Comparison of ENCODE assay signal across 8 cellular contexts in genomic region chr17:38676706-38677504, GRCh38. TPM values are rescaled to one million over a fixed set of nuclear protein-coding genes. Genes with fewer than 3 reads are reported as not detected.
DNase-seq lines count a peak whose midpoint lies in the region; ATAC-seq and TF ChIP-seq lines count a peak whose summit lies in the region.

No MANE protein-coding gene starts in this region.

- CTCF ChIA-PET in PC-3 (lab: Charles Lee), result no interaction called here

- no peak overlapping the region for H3K9ac ChIP-seq in PC-3 (ENCODE audit: low read length)

- no peaks in the 10 kb centered on the region for H3K9me3 Mint-ChIP-seq in activated T-cell treated with anti-CD3 and anti-CD28 coated beads, Interleukin-2, amount 50 U/mL, for 24 hours
- H3K9me3 Mint-ChIP-seq in natural killer cell, result no peaks in the 10 kb centered on the region

- no TSS peak for BruUV-seq in PC-3 (replicated peaks; lab: Mats Ljungman, UMichigan)

- peaks cover 40% of the 10 kb centered on the region for H3K4me1 Mint-ChIP-seq in activated T-cell treated with anti-CD3 and anti-CD28 coated beads, Interleukin-2, amount 50 U/mL, for 24 hours (ENCODE audit: low read depth)
- H3K4me1 Mint-ChIP-seq in natural killer cell, result peaks cover 11 to 21% of the 10 kb centered on the region in 2 donors

- H3K4me1 ChIP-seq in PC-3 (ENCODE audit: insufficient read depth, low read length), result peaks cover 12% of the 10 kb centered on the region; the same call in 1 of the 2 replicates
- H3K4me1 ChIP-seq in esophagus squamous epithelium, result peaks cover 15 to 52% (median 26%) of the 10 kb centered on the region in 3 donors

- H3K4me3 ChIP-seq in PC-3 (ENCODE audit: low read length), result no peak overlapping the region
- H3K4me3 ChIP-seq in esophagus squamous epithelium, result no peak overlapping the region

- H3K27ac ChIP-seq in PC-3 (ENCODE audit: low read length) (no peak overlapping the region), esophagus squamous epithelium (no peak overlapping the region)

- no peaks in the 10 kb centered on the region for H4K20me1 ChIP-seq in PC-3 (ENCODE audit: low read length)

- peak; percentile 66 for ATAC-seq in PC-3
- ATAC-seq in natural killer cell, result peak; percentile 63 to 80 (median 75)
- no peak for ATAC-seq in HG02981 (IDR thresholded peaks at IDR 0.05; ENCODE audit: unreplicated experiment)

- TF ChIP-seq POLR2A in esophagus squamous epithelium (IDR thresholded peaks at IDR 0.05), result no peak

- no peaks in the 10 kb centered on the region for H3K79me2 ChIP-seq in PC-3 (ENCODE audit: low read length)

- H3K36me3 ChIP-seq in PC-3 (ENCODE audit: low read depth, low read length), result no peaks in the 10 kb centered on the region
- H3K36me3 ChIP-seq in esophagus squamous epithelium, result no peaks in the 10 kb centered on the region

- POLR2A ChIA-PET in PC-3 (lab: Charles Lee; ENCODE audit: unreplicated experiment), result no interaction called here

- H3K27me3 ChIP-seq in PC-3 (ENCODE audit: low read length), result no peaks in the 10 kb centered on the region
- H3K27me3 ChIP-seq in esophagus squamous epithelium, result peaks cover 0 to 43% (median 10%) of the 10 kb centered on the region in 4 donors

- H3F3A ChIP-seq in PC-3 (ENCODE audit: low read length, unreplicated experiment), result no peaks in the 10 kb centered on the region

- peak; percentile 40 for DNase-seq in GM04503 (ENCODE audit: low read depth)
- peak; percentile 84 to 86 for DNase-seq in Kasumi-1 (lab: John Stamatoyannopoulos, UW)
- DNase-seq in PC-3, result peak; percentile 81
- peak; percentile 91 for DNase-seq in activated T-cell treated with anti-CD3 and anti-CD28 coated beads, Interleukin-2, amount 50 U/mL, for 24 hours
- peak; percentile 32 for DNase-seq in esophagus squamous epithelium (lab: John Stamatoyannopoulos, UW)
- peak; percentile 77 for DNase-seq in natural killer cell
- DNase-seq in stimulated activated CD8-positive, alpha-beta memory T cell treated with anti-CD3 and anti-CD28 coated beads, Interleukin-7, amount 100 ng/mL, for 48 hours (ENCODE audit: extremely low read depth in 1 of 2, low read depth in 1 of 2), result peak; percentile 58 to 74

- peak overlapping the region; percentile 51; the same call in 1 of the 2 replicates for H3K4me2 ChIP-seq in PC-3 (ENCODE audit: low read length)

- H2AFZ ChIP-seq in PC-3 (ENCODE audit: low read length), result peak overlapping the region; percentile 79

- peaks cover under 1% of the 10 kb centered on the region for H3K27me3 Mint-ChIP-seq in activated T-cell treated with anti-CD3 and anti-CD28 coated beads, Interleukin-2, amount 50 U/mL, for 24 hours
- H3K27me3 Mint-ChIP-seq in natural killer cell (ENCODE audit: low read depth in 2 of 2), result peaks cover 3 to 12% of the 10 kb centered on the region in 2 donors

- H3K9me3 ChIP-seq in PC-3 (ENCODE audit: low read length) (no peaks in the 10 kb centered on the region), esophagus squamous epithelium (no peaks in the 10 kb centered on the region)

- peak overlapping the region; percentile 84 for H3K27ac Mint-ChIP-seq in activated T-cell treated with anti-CD3 and anti-CD28 coated beads, Interleukin-2, amount 50 U/mL, for 24 hours
- no peak overlapping the region for H3K27ac Mint-ChIP-seq in natural killer cell

- TF ChIP-seq CTCF in PC-3 (conservative IDR thresholded peaks at IDR 0.05; ENCODE audit: low read depth, low read length), result peak; percentile 80
- TF ChIP-seq CTCF in esophagus squamous epithelium (IDR thresholded peaks at IDR 0.05), result peak; percentile 91 to 99 (median 96)
- TF ChIP-seq CTCF in natural killer cell (IDR thresholded peaks at IDR 0.05), result peak; percentile 95

- H3K9me2 ChIP-seq in PC-3 (replicated peaks; ENCODE audit: low read length), result no peaks in the 10 kb centered on the region

- WGBS in esophagus squamous epithelium, 2 donors, result 0 to 14% methylated on average over 2 to 3 of the region's 9 CpGs

- peak overlapping the region; percentile 26 for H3K4me3 Mint-ChIP-seq in activated T-cell treated with anti-CD3 and anti-CD28 coated beads, Interleukin-2, amount 50 U/mL, for 24 hours
- peak overlapping the region; percentile 40 for H3K4me3 Mint-ChIP-seq in natural killer cell

- intact Hi-C loops in PC-3 (cut with micrococcal nuclease), result loop anchor here (2.0 kb wide), 1 partner anchor 58 kb away; no protein-coding TSS in a partner anchor
- intact Hi-C loops in esophagus squamous epithelium (cut with DNase I), result loop anchor here (2.0 kb wide), 1 partner anchor 58 kb away; no protein-coding TSS in a partner anchor
- intact Hi-C loops in natural killer cell (cut with micrococcal nuclease), result loop anchor here (1.0 to 5.0 kb wide), 3 partner anchors 26 to 75 kb away; partner anchors contain the start of gene PSMB3

- H3K36me3 Mint-ChIP-seq in activated T-cell treated with anti-CD3 and anti-CD28 coated beads, Interleukin-2, amount 50 U/mL, for 24 hours (ENCODE audit: low read depth), result peaks cover 12% of the 10 kb centered on the region
- H3K36me3 Mint-ChIP-seq in natural killer cell, result no peaks in the 10 kb centered on the region

RNA-seq across cellular contexts. Expression of gene EPOP, which starts 2.1 kb away (rescaled TPM):
- total RNA-seq in PC-3 (2014; rRNA removed) (12.6 and 17.7 TPM in 2 replicates), esophagus squamous epithelium (1 to 10 TPM; 1.8 to 3.2 (median 2.8) TPM), natural killer cell (1 to 10 TPM in 2 of 3 donors, under 1 TPM in 1; 0.66 to 1.9 (median 1.1) TPM)

RNA-seq across cellular contexts. Expression of gene MLLT6, which starts 28.2 kb away (rescaled TPM):
- total RNA-seq in PC-3 (2014; rRNA removed) (24.7 and 28.7 TPM in 2 replicates), esophagus squamous epithelium (10 to 100 TPM; 30.6 to 79.7 (median 35.1) TPM), natural killer cell (100 to 1,000 TPM; 478 to 578 (median 485) TPM)

RNA-seq across cellular contexts. Expression of gene CISD3, which starts 53.2 kb away (rescaled TPM):
- 13.7 and 14.1 TPM in 2 replicates for total RNA-seq in PC-3 (2014; rRNA removed)
- 1 to 10 TPM; 4.9 to 8.3 (median 7.8) TPM for total RNA-seq in esophagus squamous epithelium
- total RNA-seq in natural killer cell, result 10 to 100 TPM; 32.6 to 37.4 (median 33.9) TPM

Comparison
In these comparisons a context has a peak if more than half of its experiments do, and no peak if none do; other contexts are left out.
1. DNase-seq: peak in every context shown above with its lines; median percentile 91 in activated T-cell treated with anti-CD3 and anti-CD28 coated beads, Interleukin-2, amount 50 U/mL, for 24 hours; 85 in Kasumi-1; 81 in PC-3; 77 in natural killer cell; 66 in stimulated activated CD8-positive, alpha-beta memory T cell treated with anti-CD3 and anti-CD28 coated beads, Interleukin-7, amount 100 ng/mL, for 48 hours; 40 in GM04503; 32 in esophagus squamous epithelium.
2. RNA of gene MLLT6, which starts 28.2 kb away (total RNA-seq): 478 to 578 TPM in natural killer cell; 30.6 to 79.7 TPM in esophagus squamous epithelium and 24.7 to 28.7 TPM in PC-3; every median in the first group is over 4 times any median in the second.
3. Peak in every context shown above with its lines, with median percentiles within 50 percentile points of each other: CTCF ChIP-seq.